8 cellular contexts compared by ENCODE assay signal in genomic region chr6:70566751-70567382, GRCh38. TPM values are rescaled to one million over a fixed set of nuclear protein-coding genes. Genes with fewer than 3 reads are reported as not detected.
A peak's percentile ranks its signal among the peaks of the same experiment; 100 is the strongest.
DNase-seq lines count a peak whose midpoint lies in the region; ATAC-seq, FAIRE-seq and TF ChIP-seq lines count a peak whose summit lies in the region.

TSS of gene SDHAF4 (plus strand) at chr6:70566930. CDS start at chr6:70566941, 11 bp downstream.

- H3K27me3 ChIP-seq in adipocyte (replicated peaks; ENCODE audit: control insufficient read depth, insufficient read depth, low read length): no peaks in the 10 kb centered on the region
- H3K27me3 ChIP-seq in heart left ventricle: no peaks in the 10 kb centered on the region
- no peaks in the 10 kb centered on the region for H3K27me3 ChIP-seq in transverse colon

- H3K36me3 ChIP-seq in adipocyte (ENCODE audit: control insufficient read depth, insufficient read depth, low read length, severe bottlenecking) (peaks cover 6% of the 10 kb centered on the region), heart left ventricle (peaks cover 0 to 6% (median 0%) of the 10 kb centered on the region in 9 donors), transverse colon (no peaks in the 10 kb centered on the region)

- peak within 1 kb of the TSS; percentile 96 for H3K9ac ChIP-seq in adipocyte (ENCODE audit: low read length)

- H3K27ac ChIP-seq in heart left ventricle: peak within 1 kb of the TSS; percentile 53 to 96 (median 86)
- peak within 1 kb of the TSS; percentile 86 to 91 (median 90) for H3K27ac ChIP-seq in transverse colon

- DNase-seq in GM12891 (ENCODE audit: insufficient read length, low spot score) (peak; percentile 87), NCI-H1417 treated with DMSO at 0.1 percent for 48 hours (lab: John Stamatoyannopoulos, UW) (peak; percentile 54), SW 1271 (lab: John Stamatoyannopoulos, UW) (peak; percentile 81 to 85), adipocyte (ENCODE audit: low read depth) (peak; percentile 96), heart left ventricle (peak; percentile 92 to 97 (median 96)), pons (ENCODE audit: low spot score) (peak; percentile 93), transverse colon (peak; percentile 94)

- H3K4me1 ChIP-seq in adipocyte (ENCODE audit: control insufficient read depth, insufficient read depth, low read length) (peaks cover 50% of the 10 kb centered on the region), heart left ventricle (peaks cover 0 to 15% (median 5%) of the 10 kb centered on the region in 12 donors), transverse colon (peaks cover 4 to 18% (median 6%) of the 10 kb centered on the region in 4 donors)

- 0 to 1% (median 0%) methylated on average over 43 to 49 of the region's 49 CpGs for WGBS in heart left ventricle, 4 donors
- WGBS in transverse colon (ENCODE audit: low coverage in 1 of 2), 2 donors: 1% methylated on average over 15 of the region's 49 CpGs; no CpG with 5 or more reads in 1 of the 2 donors

- peak; percentile 89 for FAIRE-seq in GM12891 (lab: Jason Lieb, UNC)

- peak; percentile 82 for TF ChIP-seq POLR2A in GM12891 (IDR thresholded peaks at IDR 0.05; ENCODE audit: low read depth, low read length)
- peak in 1 of 2 donors; percentile 84 for TF ChIP-seq POLR2A in heart left ventricle (IDR thresholded peaks at IDR 0.05)
- TF ChIP-seq POLR2A in transverse colon (IDR thresholded peaks at IDR 0.05): peak; percentile 64

- no peak for TF ChIP-seq EP300 in transverse colon (IDR thresholded peaks at IDR 0.05; ENCODE audit: low read depth)

- ATAC-seq in HG02798 (IDR thresholded peaks at IDR 0.05; ENCODE audit: poor library complexity, unreplicated experiment) (peak; percentile 99), heart left ventricle (peak; percentile 100)

- intact Hi-C loops in heart left ventricle (cut with DNase I): loop anchor here in 9 of 10 donors (1.0 to 10.0 kb wide), 8 partner anchors 98 to 318 kb away; partner anchors contain the start of gene SMAP1 (in 5 of the 9)
- intact Hi-C loops in transverse colon (cut with DNase I; ENCODE audit: low total_unique reads): no loop called here

- H3K9me3 ChIP-seq in adipocyte (ENCODE audit: control insufficient read depth, low read length): no peaks in the 10 kb centered on the region
- peaks cover 0 to 5% (median 0%) of the 10 kb centered on the region in 12 donors for H3K9me3 ChIP-seq in heart left ventricle
- H3K9me3 ChIP-seq in transverse colon: no peaks in the 10 kb centered on the region

- TF ChIP-seq CTCF in heart left ventricle (IDR thresholded peaks at IDR 0.05) (peak in 2 of 12 donors; percentile 24 to 26), transverse colon (IDR thresholded peaks at IDR 0.05) (no peak)

- H3K4me3 ChIP-seq in adipocyte (ENCODE audit: low read length) (peak within 1 kb of the TSS; percentile 93), heart left ventricle (peak within 1 kb of the TSS; percentile 74 to 98 (median 79)), transverse colon (peak within 1 kb of the TSS; percentile 63 to 95 (median 81))

- in situ Hi-C loops in transverse colon (cut with MboI; ENCODE audit: low pct_ligation_motif_present in 1 of 4, low pct_unique_long_range_greater_than_20kb in 1 of 4, low sequenced_read_pairs in 3 of 4): loop anchor here in 1 of 4 donors (25.0 kb wide), 1 partner anchor 120 kb away; no protein-coding TSS in a partner anchor

TF ChIP-seq in GM12891, 5 proteins besides CTCF, POLR2A, EP300 and RAD21:
- TF ChIP-seq POLR2AphosphoS5 (IDR thresholded peaks at IDR 0.05; ENCODE audit: low read depth, low read length) (peak; percentile 89), PAX5 (IDR thresholded peaks at IDR 0.05; ENCODE audit: insufficient read depth, low read length, severe bottlenecking) (no peak), TAF1 (IDR thresholded peaks at IDR 0.05; ENCODE audit: low read depth, low read length) (0 out of 2 replicates have a peak, but pooled peaks have one; percentile 29)
TF ChIP-seq in GM12891: peak in this region for 2.

RNA-seq across cellular contexts. Expression of gene SDHAF4, which starts in this region (rescaled TPM):
- polyA plus RNA-seq in GM12891 (2012; ENCODE audit: low read depth, missing spikeins): 12.6 TPM
- 10 to 100 TPM in 8 of 9 donors, 1 to 10 TPM in 1; 8.8 to 21.3 (median 14.3) TPM for total RNA-seq in heart left ventricle
- polyA plus RNA-seq in heart left ventricle: 10 to 100 TPM in 1 of 2 donors, 1 to 10 TPM in 1; 7.4 to 32.5 TPM
- 1 to 10 TPM; 1.9 to 8.3 (median 5.3) TPM for total RNA-seq in transverse colon

Comparison
In these comparisons a context has a peak if more than half of its experiments do, and no peak if none do; other contexts are left out.
1. Peak in every context shown above with its lines: DNase-seq, ATAC-seq, H3K4me3 ChIP-seq and H3K27ac ChIP-seq.